Comparison of ENCODE assay signal across 26 cellular contexts in genomic region chr10:103355906-103356599, GRCh38.
"Had no signal": no experiment of that assay in that cellular context is flagged by ENCODE, and none has a peak within 500 bp of the region (broad histone marks: within the 10 kb centered on the region; RNA-seq: fewer than 3 reads in every experiment).

No MANE protein-coding gene starts in this region.

- ATAC-seq: left cardiac atrium; left lung; lower lobe of right lung; natural killer cell treated with Interleukin-12 subunit alpha and Interleukin-12 subunit beta and Interleukin-15 and Interleukin-18, amount 100 ng/mL, for 72 hours; pancreas; right cardiac atrium; stimulated activated naive B cell treated with anti-CD40 and anti-IgM and Interleukin-4, amounts not matched to agents 10 μg/mL and 1 μg/mL and 100 μg/mL, for 72 hours; stimulated activated naive CD8-positive, alpha-beta T cell treated with anti-CD3 and anti-CD28 coated beads, Interleukin-15, Interleukin-2, amounts not matched to agents 100 U/mL and 50 U/mL, for 24 hours had no signal

- H3K4me3 ChIP-seq: left lung, lower lobe of right lung, pancreas, prostate gland, sigmoid colon, stomach, suprapubic skin, thoracic aorta, tibial artery, uterus had no signal

- H3K27me3 ChIP-seq: left lung, pancreas, sigmoid colon, stomach, suprapubic skin, tibial artery, uterus had no signal

- H3K36me3 ChIP-seq: left lung, lower lobe of right lung, pancreas, prostate gland, sigmoid colon, stomach, suprapubic skin, thoracic aorta, tibial artery, uterus had no signal

- H3K27ac ChIP-seq: left lung, lower lobe of right lung, pancreas, prostate gland, sigmoid colon, stomach, suprapubic skin, thoracic aorta, tibial artery, uterus had no signal

- DNase-seq: hippocampal formation; kidney glomerular epithelial cell; left cardiac atrium; left lung; lower lobe of right lung; mesendoderm; naive B cell; pancreas; posterior cingulate gyrus; retina; right cardiac atrium; sigmoid colon; small intestine; stimulated activated CD4-positive, alpha-beta T cell treated with anti-CD3 and anti-CD28 coated beads, Interleukin-1b, Interleukin-23, amount 100 ng/mL, for 48 hours; stimulated activated CD4-positive, alpha-beta T cell treated with anti-CD3 and anti-CD28 coated beads, Interleukin-2, amount 100 ng/mL, for 48 hours; stimulated activated CD4-positive, alpha-beta T cell treated with anti-CD3 and anti-CD28 coated beads, Interleukin-4, amount 100 ng/mL, for 4 hours; stimulated activated CD8-positive, alpha-beta memory T cell treated with anti-CD3 and anti-CD28 coated beads, Interleukin-4, amount 100 ng/mL, for 48 hours; stimulated activated naive B cell treated with anti-CD40 and anti-IgM and Interleukin-4, amounts not matched to agents 10 μg/mL and 1 μg/mL and 100 μg/mL, for 72 hours; stimulated activated naive CD8-positive, alpha-beta T cell treated with anti-CD3 and anti-CD28 coated beads, Interleukin-15, Interleukin-2, amounts not matched to agents 100 U/mL and 50 U/mL, for 24 hours; stomach; tibial artery; uterus had no signal

- H3K9me3 ChIP-seq: left lung, lower lobe of right lung, pancreas, prostate gland, sigmoid colon, stomach, suprapubic skin, thoracic aorta, tibial artery, uterus had no signal

- H3K4me1 ChIP-seq: pancreas, prostate gland, suprapubic skin, uterus had no signal
